In genomic region chr19:12720296-12720695, GRCh38 we compare ENCODE assay signal across 9 cellular contexts. TPM values are rescaled to one million over a fixed set of nuclear protein-coding genes. Genes with fewer than 3 reads are reported as not detected.
DNase-seq lines count a peak whose midpoint lies in the region; ATAC-seq and TF ChIP-seq lines count a peak whose summit lies in the region.
"Had no signal": no experiment of that assay in that cellular context is flagged by ENCODE, and none has a peak within 500 bp of the region (broad histone marks: within the 10 kb centered on the region; RNA-seq: fewer than 3 reads in every experiment).

No MANE protein-coding gene starts in this region.

- no peak for TF ChIP-seq CTCF in left ventricle myocardium inferior (IDR thresholded peaks at IDR 0.05; ENCODE audit: borderline replicate concordance)
- TF ChIP-seq CTCF in fibroblast of villous mesenchyme (IDR thresholded peaks at IDR 0.05; ENCODE audit: insufficient read depth, low read depth, low read length), result no peak
- TF ChIP-seq CTCF in upper lobe of right lung (IDR thresholded peaks at IDR 0.05), result no peak

- no peak for ATAC-seq in Right ventricle myocardium superior (ENCODE audit: poor library complexity)
- ATAC-seq in upper lobe of right lung, result no peak

- intact Hi-C loops in left ventricle myocardium inferior (cut with micrococcal nuclease), result no loop called here
- intact Hi-C loops in Right ventricle myocardium superior (cut with DNase I), result no loop called here
- intact Hi-C loops in upper lobe of right lung (cut with DNase I), result no loop called here

- peak overlapping the region; percentile 96 for H3K27ac ChIP-seq in left ventricle myocardium inferior (replicated peaks)
- H3K27ac ChIP-seq in upper lobe of right lung, result no peak overlapping the region

- H3K36me3 ChIP-seq in left ventricle myocardium inferior, result peaks cover 38% of the 10 kb centered on the region
- H3K36me3 ChIP-seq in upper lobe of right lung, result peaks cover 24% of the 10 kb centered on the region

- no peak for DNase-seq in left ventricle myocardium inferior
- DNase-seq in Right ventricle myocardium superior, result no peak
- DNase-seq in fibroblast of villous mesenchyme (ENCODE audit: low read depth), result no peak
- no peak for DNase-seq in upper lobe of right lung
- DNase-seq in NOMO-1 (lab: John Stamatoyannopoulos, UW; ENCODE audit: unreplicated experiment in 2 of 2), result no peak
- DNase-seq in NK-92 (lab: John Stamatoyannopoulos, UW; ENCODE audit: unreplicated experiment), result no peak
- DNase-seq: T1000 had no signal

- H3K9me3 ChIP-seq in left ventricle myocardium inferior (replicated peaks) (no peaks in the 10 kb centered on the region), upper lobe of right lung (no peaks in the 10 kb centered on the region)

- H3K4me1 ChIP-seq in left ventricle myocardium inferior (peaks cover 46% of the 10 kb centered on the region), upper lobe of right lung (peaks cover 33% of the 10 kb centered on the region)

- H3K27me3 ChIP-seq in left ventricle myocardium inferior (ENCODE audit: low read depth) (no peaks in the 10 kb centered on the region), upper lobe of right lung (no peaks in the 10 kb centered on the region)

- H3K4me3 ChIP-seq in left ventricle myocardium inferior, result peak overlapping the region; percentile 83
- H3K4me3 ChIP-seq in fibroblast of villous mesenchyme (ENCODE audit: low read depth, low read length), result peak overlapping the region; percentile 76
- H3K4me3 ChIP-seq in upper lobe of right lung, result peak overlapping the region; percentile 63

RNA-seq across cellular contexts. Expression of gene TNPO2, which starts 3.4 kb away (rescaled TPM):
- 33.1 TPM for total RNA-seq in left ventricle myocardium inferior
- total RNA-seq in Right ventricle myocardium superior, result 30.9 TPM
- 36.7 and 53.1 TPM in 2 replicates for total RNA-seq in fibroblast of villous mesenchyme
- 49.0 TPM for total RNA-seq in upper lobe of right lung

RNA-seq across cellular contexts. Expression of gene TRIR, which starts 14.2 kb away (rescaled TPM):
- total RNA-seq in left ventricle myocardium inferior, result 122 TPM
- total RNA-seq in Right ventricle myocardium superior, result 117 TPM
- 127 and 153 TPM in 2 replicates for total RNA-seq in fibroblast of villous mesenchyme
- total RNA-seq in upper lobe of right lung, result 144 TPM

RNA-seq across cellular contexts. Expression of gene GET3, which starts 17.0 kb away (rescaled TPM):
- 65.1 TPM for total RNA-seq in left ventricle myocardium inferior
- total RNA-seq in Right ventricle myocardium superior, result 60.7 TPM
- total RNA-seq in fibroblast of villous mesenchyme, result 79.2 and 82.5 TPM in 2 replicates
- 55.2 TPM for total RNA-seq in upper lobe of right lung

RNA-seq across cellular contexts. Expression of gene FBXW9, which starts 23.9 kb away (rescaled TPM):
- total RNA-seq in left ventricle myocardium inferior (1.8 TPM), Right ventricle myocardium superior (2.0 TPM), fibroblast of villous mesenchyme (7.3 and 15.1 TPM in 2 replicates), upper lobe of right lung (4.3 TPM)

RNA-seq across cellular contexts. Expression of gene BEST2, which starts 31.3 kb away (rescaled TPM):
- total RNA-seq in left ventricle myocardium inferior (not detected), Right ventricle myocardium superior (not detected), fibroblast of villous mesenchyme (not detected in 2 replicates), upper lobe of right lung (not detected)
- total RNA-seq: Daoy, lung had no signal
